8 cellular contexts compared by ENCODE assay signal in genomic region chr1:156749429-156750118, GRCh38. TPM values are rescaled to one million over a fixed set of nuclear protein-coding genes. Genes with fewer than 3 reads are reported as not detected.
DNase-seq lines count a peak whose midpoint lies in the region; ATAC-seq and TF ChIP-seq lines count a peak whose summit lies in the region.

No MANE protein-coding gene starts in this region.

- ATAC-seq in naive B cell (ENCODE audit: low read depth in 2 of 2) (no peak), HG03097 (IDR thresholded peaks at IDR 0.05; ENCODE audit: low FRiP score, unreplicated experiment) (no peak)

- H3K4me3 ChIP-seq in BLaER1 treated with 17β-estradiol and CSF1 and Interleukin-3, amounts not matched to agents 10 nM and 100 nM, result peak overlapping the region; percentile 87 to 99 (median 98)
- peak overlapping the region; percentile 95 for H3K4me3 ChIP-seq in choroid plexus epithelial cell (ENCODE audit: low read depth, low read length)

- peak overlapping the region in 5 of 6 donors; percentile 61 to 98 (median 93) for H3K27ac Mint-ChIP-seq in naive B cell

- peaks cover 0 to 4% of the 10 kb centered on the region in 2 donors for H3K36me3 Mint-ChIP-seq in naive B cell

- DNase-seq in choroid plexus epithelial cell (ENCODE audit: low read depth), result no peak
- DNase-seq in naive B cell, result no peak
- no peak for DNase-seq in NCI-H1048 (lab: John Stamatoyannopoulos, UW)
- no peak for DNase-seq in middle frontal gyrus (ENCODE audit: extremely low spot score, low spot score)
- DNase-seq in stimulated activated CD4-positive, alpha-beta T cell treated with anti-CD3 and anti-CD28 coated beads, Interleukin-2, amount 100 ng/mL, for 24 hours, result no peak

- H3K4me1 Mint-ChIP-seq in naive B cell, result peaks cover 59 to 77% (median 68%) of the 10 kb centered on the region in 3 donors

- no peaks in the 10 kb centered on the region for H3K9me3 Mint-ChIP-seq in naive B cell

- H3K4me2 ChIP-seq in BLaER1 treated with 17β-estradiol and CSF1 and Interleukin-3, amounts not matched to agents 10 nM and 100 nM, result peak overlapping the region; percentile 90 to 100 (median 100)

- H3K4me1 ChIP-seq in BLaER1 treated with 17β-estradiol and CSF1 and Interleukin-3, amounts not matched to agents 10 nM and 100 nM, result peaks cover 58 to 70% (median 61%) of the 10 kb centered on the region in 10 experiments

- TF ChIP-seq CTCF in choroid plexus epithelial cell (conservative IDR thresholded peaks at IDR 0.05; ENCODE audit: low read depth, low read length), result no peak

- peak overlapping the region; percentile 95 to 100 (median 99) for H3K9ac ChIP-seq in BLaER1 treated with 17β-estradiol and CSF1 and Interleukin-3, amounts not matched to agents 10 nM and 100 nM

- H3K4me3 Mint-ChIP-seq in naive B cell, result peak overlapping the region; percentile 80 to 95 (median 89)

- no peaks in the 10 kb centered on the region for H3K9me3 ChIP-seq in BLaER1 treated with 17β-estradiol and CSF1 and Interleukin-3, amounts not matched to agents 10 nM and 100 nM (replicated peaks in 1 of 11)
- H3K9me3 ChIP-seq in KOPT-K1 (ENCODE audit: insufficient read depth, low read length, poor library complexity, severe bottlenecking), result no peaks in the 10 kb centered on the region

- no peaks in the 10 kb centered on the region for H3K27me3 ChIP-seq in BLaER1 treated with 17β-estradiol and CSF1 and Interleukin-3, amounts not matched to agents 10 nM and 100 nM

- H3K27ac ChIP-seq in BLaER1 treated with 17β-estradiol and CSF1 and Interleukin-3, amounts not matched to agents 10 nM and 100 nM, result peak overlapping the region; percentile 93 to 100 (median 99)
- peak overlapping the region; percentile 98 for H3K27ac ChIP-seq in KOPT-K1 (ENCODE audit: low read depth, low read length, poor library complexity, severe bottlenecking)

- H3K27me3 Mint-ChIP-seq in naive B cell, result no peaks in the 10 kb centered on the region

- H3K36me3 ChIP-seq in BLaER1 treated with 17β-estradiol and CSF1 and Interleukin-3, amounts not matched to agents 10 nM and 100 nM, result peaks cover 8 to 42% (median 28%) of the 10 kb centered on the region in 11 experiments
- peaks cover 17% of the 10 kb centered on the region for H3K36me3 ChIP-seq in KOPT-K1 (ENCODE audit: insufficient read depth, low read length)

- H4K20me1 ChIP-seq in BLaER1 treated with 17β-estradiol and CSF1 and Interleukin-3, amounts not matched to agents 10 nM and 100 nM, result peaks cover 0 to 42% (median 24%) of the 10 kb centered on the region in 11 experiments; a peak in 18 of 22 replicates

RNA-seq across cellular contexts. Expression of gene HDGF, which starts 1.9 kb away (rescaled TPM):
- polyA plus RNA-seq in naive B cell (ENCODE audit: low read depth in 6 of 6), result 10 to 100 TPM; 19.6 to 33.8 (median 26.3) TPM

RNA-seq across cellular contexts. Expression of gene MRPL24, which starts 8.7 kb away (rescaled TPM):
- polyA plus RNA-seq in naive B cell (ENCODE audit: low read depth in 6 of 6), result 100 to 1,000 TPM in 1 of 6 donors, 10 to 100 TPM in 5; 70.7 to 117 (median 76.1) TPM

RNA-seq across cellular contexts. Expression of gene PRCC, which starts 17.8 kb away (rescaled TPM):
- polyA plus RNA-seq in naive B cell (ENCODE audit: low read depth in 6 of 6), result 10 to 100 TPM; 31.9 to 69.4 (median 38.9) TPM

RNA-seq across cellular contexts. Expression of gene ISG20L2, which starts 21.0 kb away (rescaled TPM):
- 10 to 100 TPM; 14.3 to 35.0 (median 26.3) TPM for polyA plus RNA-seq in naive B cell (ENCODE audit: low read depth in 6 of 6)

RNA-seq across cellular contexts. Expression of gene METTL25B, which starts 21.3 kb away (rescaled TPM):
- polyA plus RNA-seq in naive B cell (ENCODE audit: low read depth in 6 of 6), result 10 to 100 TPM in 3 of 6 donors, 1 to 10 TPM in 3; 6.9 to 14.4 (median 9.6) TPM
